In genomic region chr12:28025821-28026505, GRCh38 we compare ENCODE assay signal across 18 cellular contexts. TPM values are rescaled to one million over a fixed set of nuclear protein-coding genes. Genes with fewer than 3 reads are reported as not detected.
A peak's percentile ranks its signal among the peaks of the same experiment; 100 is the strongest.
DNase-seq lines count a peak whose midpoint lies in the region; ATAC-seq lines count a peak whose summit lies in the region.
"Had no signal": no experiment of that assay in that cellular context is flagged by ENCODE, and none has a peak within 500 bp of the region (broad histone marks: within the 10 kb centered on the region; RNA-seq: fewer than 3 reads in every experiment).

No MANE protein-coding gene starts in this region.

- no peaks in the 10 kb centered on the region for H3K9me3 Mint-ChIP-seq in activated T-helper 17 cell treated with anti-CD3 and anti-CD28 coated beads, Interleukin-2, amount 50 U/mL, for 72 hours
- H3K9me3 Mint-ChIP-seq: activated B cell treated with CpG ODN at 0.5 μM for 24 hours; stimulated activated effector memory CD8-positive, alpha-beta T cell treated with anti-CD3 and anti-CD28 coated beads, Interleukin-12 subunit alpha, Interleukin-12 subunit beta, amount 100 ng/mL, for 72 hours had no signal

- peaks cover 4% of the 10 kb centered on the region for H3K27me3 Mint-ChIP-seq in activated T-helper 17 cell treated with anti-CD3 and anti-CD28 coated beads, Interleukin-2, amount 50 U/mL, for 72 hours

- H3K4me3 Mint-ChIP-seq in activated T-helper 17 cell treated with anti-CD3 and anti-CD28 coated beads, Interleukin-2, amount 50 U/mL, for 72 hours, result no peak overlapping the region
- H3K4me3 Mint-ChIP-seq: activated B cell treated with CpG ODN at 0.5 μM for 24 hours; activated CD4-positive, alpha-beta memory T cell treated with anti-CD3 and anti-CD28 coated beads, Interleukin-2, amount 10 ng/mL, durations not matched to agents 7 days and 5 days; naive thymus-derived CD4-positive, alpha-beta T cell; stimulated activated effector memory CD8-positive, alpha-beta T cell treated with anti-CD3 and anti-CD28 coated beads, Interleukin-12 subunit alpha, Interleukin-12 subunit beta, amount 100 ng/mL, for 72 hours had no signal

- no peaks in the 10 kb centered on the region for H3K4me1 Mint-ChIP-seq in activated T-helper 17 cell treated with anti-CD3 and anti-CD28 coated beads, Interleukin-2, amount 50 U/mL, for 72 hours
- H3K4me1 Mint-ChIP-seq: activated B cell treated with CpG ODN at 0.5 μM for 24 hours; activated CD4-positive, alpha-beta memory T cell treated with anti-CD3 and anti-CD28 coated beads, Interleukin-2, amount 10 ng/mL, durations not matched to agents 7 days and 5 days; naive thymus-derived CD4-positive, alpha-beta T cell had no signal

- no peak for ATAC-seq in activated T-helper 17 cell treated with anti-CD3 and anti-CD28 coated beads, Interleukin-2, amount 50 U/mL, for 72 hours (replicated peaks)
- ATAC-seq in GM18907 (IDR thresholded peaks at IDR 0.05; ENCODE audit: unreplicated experiment), result no peak
- no peak for ATAC-seq in HG03280 (IDR thresholded peaks at IDR 0.05; ENCODE audit: unreplicated experiment)
- ATAC-seq in GM19023 (IDR thresholded peaks at IDR 0.05; ENCODE audit: unreplicated experiment), result no peak
- ATAC-seq: naive thymus-derived CD4-positive, alpha-beta T cell; SK-N-SH treated with all-trans-retinoic acid at 6 μM for 48 hours; stimulated activated effector memory CD8-positive, alpha-beta T cell treated with anti-CD3 and anti-CD28 coated beads, Interleukin-12 subunit alpha, Interleukin-12 subunit beta, amount 100 ng/mL, for 72 hours had no signal

- intact Hi-C loops in posterior cingulate gyrus (cut with DNase I), result no loop called here

- peak; percentile 13 for DNase-seq in ELF-1 (ENCODE audit: low read depth, low spot score)
- DNase-seq in NCI-H2171 treated with DMSO at 0.1 percent for 48 hours (lab: John Stamatoyannopoulos, UW), result peak; percentile 95
- DNase-seq in myocyte (ENCODE audit: low read depth), result peak; percentile 95
- no peak for DNase-seq in posterior cingulate gyrus
- DNase-seq: activated B cell treated with CpG ODN at 0.5 μM for 24 hours; activated CD4-positive, alpha-beta memory T cell treated with anti-CD3 and anti-CD28 coated beads, Interleukin-2, amount 10 ng/mL, durations not matched to agents 7 days and 5 days; central memory CD4-positive, alpha-beta T cell; HCEC 1CT; hippocampal formation; naive thymus-derived CD4-positive, alpha-beta T cell; sigmoid colon; testis had no signal

- H3K27ac Mint-ChIP-seq in activated T-helper 17 cell treated with anti-CD3 and anti-CD28 coated beads, Interleukin-2, amount 50 U/mL, for 72 hours, result peak overlapping the region; percentile 31
- H3K27ac Mint-ChIP-seq: activated B cell treated with CpG ODN at 0.5 μM for 24 hours; activated CD4-positive, alpha-beta memory T cell treated with anti-CD3 and anti-CD28 coated beads, Interleukin-2, amount 10 ng/mL, durations not matched to agents 7 days and 5 days; naive thymus-derived CD4-positive, alpha-beta T cell; stimulated activated effector memory CD8-positive, alpha-beta T cell treated with anti-CD3 and anti-CD28 coated beads, Interleukin-12 subunit alpha, Interleukin-12 subunit beta, amount 100 ng/mL, for 72 hours had no signal

- no peaks in the 10 kb centered on the region for H3K36me3 Mint-ChIP-seq in activated T-helper 17 cell treated with anti-CD3 and anti-CD28 coated beads, Interleukin-2, amount 50 U/mL, for 72 hours (ENCODE audit: low read depth)
- H3K36me3 Mint-ChIP-seq: naive thymus-derived CD4-positive, alpha-beta T cell; stimulated activated effector memory CD8-positive, alpha-beta T cell treated with anti-CD3 and anti-CD28 coated beads, Interleukin-12 subunit alpha, Interleukin-12 subunit beta, amount 100 ng/mL, for 72 hours had no signal

RNA-seq across cellular contexts. Expression of gene PTHLH, which starts 53.4 kb away (rescaled TPM):
- not detected for total RNA-seq in activated T-helper 17 cell treated with anti-CD3 and anti-CD28 coated beads, Interleukin-2, amount 50 U/mL, for 72 hours
- 1.3 and 3.3 TPM in 2 replicates for total RNA-seq in myocyte
- 3.9 TPM for polyA plus RNA-seq in myocyte (2012)
- total RNA-seq: activated B cell treated with CpG ODN at 0.5 μM for 24 hours; activated CD4-positive, alpha-beta memory T cell treated with anti-CD3 and anti-CD28 coated beads, Interleukin-2, amount 10 ng/mL, durations not matched to agents 7 days and 5 days; naive thymus-derived CD4-positive, alpha-beta T cell had no signal
- polyA plus RNA-seq: naive thymus-derived CD4-positive, alpha-beta T cell had no signal

Comparison
In these comparisons a context has a peak if more than half of its experiments do, and no peak if none do; other contexts are left out.
1. DNase-seq: peak in ELF-1 (single experiment), NCI-H2171 treated with DMSO at 0.1 percent for 48 hours (single experiment) and myocyte (single experiment); none in posterior cingulate gyrus (0 of 10).